1 cellular context compared by ENCODE assay signal in genomic region chr14:56491299-56492285, GRCh38.
A peak's percentile ranks its signal among the peaks of the same experiment; 100 is the strongest.
TF ChIP-seq lines count a peak whose summit lies in the region.

No MANE protein-coding gene starts in this region.

TF ChIP-seq in H1, 55 proteins besides CTCF, POLR2A, EP300 and RAD21 (continued from another document):
- TF ChIP-seq CHD7 (IDR thresholded peaks at IDR 0.05; ENCODE audit: insufficient replicate concordance, low read length) = no peak
- TF ChIP-seq SIN3A (conservative IDR thresholded peaks at IDR 0.05 in 1 of 2, IDR thresholded peaks at IDR 0.05 in 1 of 2; ENCODE audit: low read depth in 1 of 2, low read length in 2 of 2) = peak; percentile 76 to 86; a peak in 3 of 4 replicates
- TF ChIP-seq ZNF274 (IDR thresholded peaks at IDR 0.05; ENCODE audit: borderline replicate concordance, extremely low read depth, low read length) = no peak
- peak; percentile 36; the same call in 1 of the 2 replicates for TF ChIP-seq TEAD4 (IDR thresholded peaks at IDR 0.05; ENCODE audit: low read depth, low read length)
- no peak for TF ChIP-seq ATF3 (IDR thresholded peaks at IDR 0.05; ENCODE audit: insufficient read depth, low read depth, low read length)
